In genomic region chr10:114685456-114685855, GRCh38 we compare ENCODE assay signal across 13 cellular contexts. TPM values are rescaled to one million over a fixed set of nuclear protein-coding genes. Genes with fewer than 3 reads are reported as not detected.
A peak's percentile ranks its signal among the peaks of the same experiment; 100 is the strongest.
DNase-seq lines count a peak whose midpoint lies in the region; TF ChIP-seq lines count a peak whose summit lies in the region.
"Had no signal": no experiment of that assay in that cellular context is flagged by ENCODE, and none has a peak within 500 bp of the region (broad histone marks: within the 10 kb centered on the region; RNA-seq: fewer than 3 reads in every experiment).

No MANE protein-coding gene starts in this region.

- H3K36me3 Mint-ChIP-seq in HFFc6 (ENCODE audit: low read depth): 0 out of 2 replicates have a peak, but pooled peaks cover 4% of the 10 kb centered on the region

- no peaks in the 10 kb centered on the region for H3K27me3 ChIP-seq in liver (ENCODE audit: control insufficient read depth in 4 of 4, insufficient read depth in 4 of 4, low read length in 3 of 4)

- no peaks in the 10 kb centered on the region for H3K27me3 Mint-ChIP-seq in HFFc6 (ENCODE audit: insufficient read depth)

- peak overlapping the region; percentile 26; the same call in 1 of the 2 replicates for H3K27ac Mint-ChIP-seq in HFFc6

- TF ChIP-seq RAD21 in liver (IDR thresholded peaks at IDR 0.05): no peak

- H3K4me3 Mint-ChIP-seq in HFFc6: no peak overlapping the region

- 30% methylated on average over 5 of the region's 5 CpGs for WGBS in liver

- H3K27ac ChIP-seq in liver (ENCODE audit: low read depth in 1 of 2, low read length in 2 of 2): peak overlapping the region; percentile 90 to 91
- peak overlapping the region in 13 of 21 experiments; percentile 51 to 84 (median 74) for H3K27ac ChIP-seq in skin epidermis
- H3K27ac ChIP-seq: C4-2B, neutrophil had no signal

- peaks cover 45% of the 10 kb centered on the region for H3K4me1 Mint-ChIP-seq in HFFc6 (ENCODE audit: low read depth)

- TF ChIP-seq CTCF in HFFc6 (IDR thresholded peaks at IDR 0.05) (no peak), liver (IDR thresholded peaks at IDR 0.05; ENCODE audit: low read depth, low read length, missing input control) (no peak)

- H3K4me1 ChIP-seq in liver (ENCODE audit: control insufficient read depth in 4 of 4, insufficient read depth in 4 of 4, low read length in 3 of 4): peaks cover 0 to 39% (median 12%) of the 10 kb centered on the region in 4 donors

- no peaks in the 10 kb centered on the region for H3K9me3 ChIP-seq in liver (ENCODE audit: control insufficient read depth in 4 of 4, low read length in 3 of 4)
- H3K9me3 ChIP-seq: neutrophil had no signal

- H3K4me3 ChIP-seq in liver (ENCODE audit: low read depth in 1 of 3, low read length in 3 of 3): no peak overlapping the region
- H3K4me3 ChIP-seq in skin epidermis: no peak overlapping the region
- H3K4me3 ChIP-seq: K562 had no signal

- in situ Hi-C loops in ACHN (cut with HindIII; ENCODE audit: low pct_ligation_motif_present, low pct_unique_long_range_greater_than_20kb, low sequenced_read_pairs): no loop called here

- no peaks in the 10 kb centered on the region for H3K36me3 ChIP-seq in liver (ENCODE audit: control insufficient read depth in 4 of 4, insufficient read depth in 3 of 4, low read depth in 1 of 4, low read length in 3 of 4)
- H3K36me3 ChIP-seq: neutrophil had no signal

- H3K9ac ChIP-seq in liver (ENCODE audit: low read depth in 1 of 2, low read length in 2 of 2): no peak overlapping the region

- DNase-seq in HFFc6: no peak
- peak; percentile 47 for DNase-seq in dermis blood vessel endothelial cell
- no peak for DNase-seq in HT-29 (ENCODE audit: low spot score)
- no peak for DNase-seq in ACHN
- DNase-seq in hepatic stellate cell (ENCODE audit: low spot score): no peak
- DNase-seq in NCI-H1092 treated with DMSO at 0.1 percent for 48 hours (lab: John Stamatoyannopoulos, UW): no peak
- DNase-seq: GOT3, OCI-M1 had no signal

- no peaks in the 10 kb centered on the region for H3K9me3 Mint-ChIP-seq in HFFc6

TF ChIP-seq in liver, 16 proteins besides CTCF, POLR2A, EP300 and RAD21:
- TF ChIP-seq RXRA (IDR thresholded peaks at IDR 0.05) (peak in 1 of 2 donors; percentile 18), MAX (IDR thresholded peaks at IDR 0.05) (no peak), SP1 (IDR thresholded peaks at IDR 0.05) (no peak), YY1 (IDR thresholded peaks at IDR 0.05) (peak; percentile 44), NR2F2 (IDR thresholded peaks at IDR 0.05) (no peak)

RNA-seq across cellular contexts. Expression of gene ABLIM1, which starts 27.4 kb away (rescaled TPM):
- 10 to 100 TPM in 2 of 6 experiments, 1 to 10 TPM in 4; 8.0 to 14.6 (median 8.7) TPM for total RNA-seq in HFFc6 (2021; fragmentation: NEBNext Ultra II Directional; extraction: Animal tissue kit (Norgen Biotek cat#: 25700))
- total RNA-seq in dermis blood vessel endothelial cell: 141 and 159 TPM in 2 replicates
- 10 to 100 TPM; 11.3 to 31.3 TPM for total RNA-seq in liver
- polyA plus RNA-seq in liver: 10 to 100 TPM; 10.9 to 14.8 TPM
- total RNA-seq in HT-29 (2014; rRNA removed; shearing (Covaris generic)): 45.9 and 52.1 TPM in 2 replicates
